In the genomic region with DNA sequence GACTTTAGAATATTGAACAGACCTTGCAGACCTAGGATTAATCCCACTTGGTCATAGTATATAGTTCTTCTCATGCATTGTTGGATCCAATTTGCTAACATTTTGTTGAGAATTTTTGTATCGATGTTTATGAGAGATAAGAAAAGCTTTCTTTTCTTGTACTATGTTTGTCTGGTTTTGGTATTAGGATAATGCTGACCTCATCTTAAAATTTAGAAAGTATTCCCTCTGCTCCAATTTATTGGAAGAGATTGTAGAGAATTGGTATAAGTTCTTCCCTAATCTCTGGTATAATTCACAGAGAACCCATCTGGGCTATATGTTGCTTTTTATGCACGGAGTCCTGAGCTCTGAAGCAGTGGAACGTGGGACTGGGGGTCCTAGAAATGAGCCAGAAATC, we compare ENCODE assay signal across 7 cellular contexts.
"Had no signal": no experiment of that assay in that cellular context is flagged by ENCODE, and none has a peak within 500 bp of the region (broad histone marks: within the 10 kb centered on the region; RNA-seq: fewer than 3 reads in every experiment).

No MANE protein-coding gene starts in this region.

- H3K4me1 Mint-ChIP-seq: GM23338, H9, IgD-negative memory B cell had no signal

- H3K4me3 Mint-ChIP-seq: GM23338, H9, IgD-negative memory B cell had no signal

- H3K27ac Mint-ChIP-seq: GM23338, IgD-negative memory B cell had no signal

- DNase-seq: H9, HCEC 1CT, KG1 had no signal

- H3K4me2 ChIP-seq: GM23338 had no signal

- H3K9me3 Mint-ChIP-seq: GM23338, H9 had no signal

- FAIRE-seq: H1 had no signal

- H2AFZ ChIP-seq: GM23338 had no signal

- H3K27ac ChIP-seq: HL-60 had no signal

- H3K4me3 ChIP-seq: GM23338 had no signal

- H3K36me3 Mint-ChIP-seq: IgD-negative memory B cell had no signal

- H3K27me3 Mint-ChIP-seq: IgD-negative memory B cell had no signal

- ATAC-seq: GM23338 had no signal
